1 cellular context compared by ENCODE assay signal in genomic region chr14:75981426-75981825, GRCh38.
TF ChIP-seq lines count a peak whose summit lies in the region.

No MANE protein-coding gene starts in this region.

TF ChIP-seq in H1, 55 proteins besides CTCF, POLR2A, EP300 and RAD21 (continued from another document):
- TF ChIP-seq USF2 (IDR thresholded peaks at IDR 0.05; ENCODE audit: low read length) = no peak
- TF ChIP-seq CEBPB (IDR thresholded peaks at IDR 0.05; ENCODE audit: low read depth, low read length) = no peak
- TF ChIP-seq GTF2F1 (IDR thresholded peaks at IDR 0.05; ENCODE audit: borderline replicate concordance, low read depth, low read length) = no peak
- no peak for TF ChIP-seq CHD2 (IDR thresholded peaks at IDR 0.05; ENCODE audit: low read length)
- TF ChIP-seq EGR1 (IDR thresholded peaks at IDR 0.05; ENCODE audit: borderline replicate concordance, low read depth, low read length) = no peak
- TF ChIP-seq CHD7 (IDR thresholded peaks at IDR 0.05; ENCODE audit: insufficient replicate concordance, low read length) = no peak
- no peak for TF ChIP-seq JUN (IDR thresholded peaks at IDR 0.05; ENCODE audit: low read depth, low read length)
- TF ChIP-seq RXRA (IDR thresholded peaks at IDR 0.05; ENCODE audit: insufficient read depth, low read depth, low read length) = no peak
- TF ChIP-seq KDM1A (IDR thresholded peaks at IDR 0.05; ENCODE audit: borderline replicate concordance, low read length) = no peak
- no peak for TF ChIP-seq SIN3A (conservative IDR thresholded peaks at IDR 0.05 in 1 of 2, IDR thresholded peaks at IDR 0.05 in 1 of 2; ENCODE audit: low read depth in 1 of 2, low read length in 2 of 2)
